In genomic region chr10:73485320-73485719, GRCh38 we compare ENCODE assay signal across 19 cellular contexts. TPM values are rescaled to one million over a fixed set of nuclear protein-coding genes. Genes with fewer than 3 reads are reported as not detected.
DNase-seq lines count a peak whose midpoint lies in the region; ATAC-seq and TF ChIP-seq lines count a peak whose summit lies in the region.
"Had no signal": no experiment of that assay in that cellular context is flagged by ENCODE, and none has a peak within 500 bp of the region (broad histone marks: within the 10 kb centered on the region; RNA-seq: fewer than 3 reads in every experiment).

No MANE protein-coding gene starts in this region.

- no peak overlapping the region for H3K4me2 ChIP-seq in SK-N-SH

- H3K4me1 ChIP-seq in SK-N-SH (ENCODE audit: control insufficient read depth in 1 of 2, insufficient read depth in 2 of 2, low read depth in 1 of 2, low read length in 1 of 2): peaks cover 0 to 10% of the 10 kb centered on the region in 2 experiments; a peak in 1 of 4 replicates

- no peak overlapping the region for H2AFZ ChIP-seq in SK-N-SH (ENCODE audit: low read depth)

- TF ChIP-seq EP300 in SK-N-SH (IDR thresholded peaks at IDR 0.05; ENCODE audit: borderline replicate concordance in 1 of 2, low read depth in 1 of 2, low read length in 1 of 2): no peak

- WGBS in SK-N-SH (ENCODE audit: low lambda C conversion rate): 0% methylated on average over 1 of the region's 1 CpG

- no peak overlapping the region for H3K4me3 ChIP-seq in SK-N-SH (ENCODE audit: low read depth in 2 of 2, low read length in 1 of 2)
- no peak overlapping the region for H3K4me3 ChIP-seq in MG63

- H3K9me2 ChIP-seq in SK-N-SH: no peaks in the 10 kb centered on the region

- no peak overlapping the region for H3K9ac ChIP-seq in SK-N-SH

- H3K27ac Mint-ChIP-seq in activated T-helper 2 cell treated with anti-CD3 and anti-CD28 coated beads, Interferon-gamma antibody, Interleukin-2, Interleukin-4, amounts not matched to agents 10 μg/mL and 5 μg/mL and 100 μg/mL, durations not matched to agents 14 hours and 24 hours and 36 hours: no peak overlapping the region
- H3K27ac Mint-ChIP-seq: B cell, T-cell had no signal

- H3K9me3 ChIP-seq in SK-N-SH (no peaks in the 10 kb centered on the region), MG63 (no peaks in the 10 kb centered on the region)

- DNase-seq in SK-N-SH (peak; percentile 22), LHCN-M2 (ENCODE audit: low read depth) (peak; percentile 29), cerebellum (ENCODE audit: low spot score) (peak; percentile 17), SHP77 treated with DMSO at 0.1 percent for 48 hours (lab: John Stamatoyannopoulos, UW) (no peak), MG63 (no peak)
- DNase-seq in activated T-helper 2 cell treated with anti-CD3 and anti-CD28 coated beads, Interferon-gamma antibody, Interleukin-2, Interleukin-4, amounts not matched to agents 10 μg/mL and 5 μg/mL and 100 μg/mL, durations not matched to agents 14 hours and 24 hours and 36 hours (ENCODE audit: low spot score): no peak
- DNase-seq: EL, GF-D8, NCI-H1092 treated with DMSO at 0.1 percent for 48 hours, NCI-H1436 treated with DMSO at 0.1 percent for 48 hours, NCI-H1930, NCI-H2171, NCI-H345, NCI-H774, SIG-M5, T-cell had no signal

- H3K27ac ChIP-seq in SK-N-SH (ENCODE audit: low read depth in 2 of 2, low read length in 1 of 2): no peak overlapping the region

- H3K27me3 ChIP-seq in SK-N-SH (ENCODE audit: insufficient read depth) (no peaks in the 10 kb centered on the region), MG63 (no peaks in the 10 kb centered on the region)

- ATAC-seq in SK-N-SH treated with all-trans-retinoic acid at 6 μM for 48 hours: no peak; the same call in 1 of the 3 replicates
- ATAC-seq: T-cell had no signal

- peaks cover 3% of the 10 kb centered on the region for H3K9me3 Mint-ChIP-seq in activated T-helper 2 cell treated with anti-CD3 and anti-CD28 coated beads, Interferon-gamma antibody, Interleukin-2, Interleukin-4, amounts not matched to agents 10 μg/mL and 5 μg/mL and 100 μg/mL, durations not matched to agents 14 hours and 24 hours and 36 hours
- H3K9me3 Mint-ChIP-seq: T-cell had no signal

- H3K4me1 Mint-ChIP-seq in activated T-helper 2 cell treated with anti-CD3 and anti-CD28 coated beads, Interferon-gamma antibody, Interleukin-2, Interleukin-4, amounts not matched to agents 10 μg/mL and 5 μg/mL and 100 μg/mL, durations not matched to agents 14 hours and 24 hours and 36 hours (ENCODE audit: low read depth): peaks cover 26% of the 10 kb centered on the region

- no peak for TF ChIP-seq CTCF in SK-N-SH (IDR thresholded peaks at IDR 0.05)

- peaks cover 98% of the 10 kb centered on the region for H3K79me2 ChIP-seq in SK-N-SH (ENCODE audit: insufficient read depth)

- no peaks in the 10 kb centered on the region for H3K27me3 Mint-ChIP-seq in activated T-helper 2 cell treated with anti-CD3 and anti-CD28 coated beads, Interferon-gamma antibody, Interleukin-2, Interleukin-4, amounts not matched to agents 10 μg/mL and 5 μg/mL and 100 μg/mL, durations not matched to agents 14 hours and 24 hours and 36 hours (ENCODE audit: low read depth)
- H3K27me3 Mint-ChIP-seq: B cell, T-cell had no signal

- no peaks in the 10 kb centered on the region; the same call in 1 of the 2 replicates for H4K20me1 ChIP-seq in SK-N-SH (ENCODE audit: insufficient read depth)

- intact Hi-C loops in activated T-helper 2 cell treated with anti-CD3 and anti-CD28 coated beads, Interferon-gamma antibody, Interleukin-2, Interleukin-4, amounts not matched to agents 10 μg/mL and 5 μg/mL and 100 μg/mL, durations not matched to agents 14 hours and 24 hours and 36 hours (cut with micrococcal nuclease): no loop called here

- no peak for TF ChIP-seq RAD21 in SK-N-SH (IDR thresholded peaks at IDR 0.05; ENCODE audit: low read length)

- peaks cover 13% of the 10 kb centered on the region for H3F3A ChIP-seq in SK-N-SH (replicated peaks; ENCODE audit: insufficient read depth)

- POLR2A ChIA-PET in SK-N-SH (lab: Yijun Ruan, JAX): interaction anchor here (0.8 kb wide), 1 partner anchor 11 kb away, joined by 3 read pairs; no protein-coding TSS in a partner anchor

- H3K36me3 ChIP-seq in SK-N-SH (replicated peaks in 1 of 2; ENCODE audit: control insufficient read depth in 1 of 2, insufficient read depth in 2 of 2, low read length in 1 of 2) (peaks cover 0 to 25% of the 10 kb centered on the region in 2 experiments), MG63 (peaks cover 15% of the 10 kb centered on the region)

- H3K36me3 Mint-ChIP-seq in activated T-helper 2 cell treated with anti-CD3 and anti-CD28 coated beads, Interferon-gamma antibody, Interleukin-2, Interleukin-4, amounts not matched to agents 10 μg/mL and 5 μg/mL and 100 μg/mL, durations not matched to agents 14 hours and 24 hours and 36 hours (ENCODE audit: low read depth): peaks cover 49% of the 10 kb centered on the region

- no peak overlapping the region for H3K4me3 Mint-ChIP-seq in activated T-helper 2 cell treated with anti-CD3 and anti-CD28 coated beads, Interferon-gamma antibody, Interleukin-2, Interleukin-4, amounts not matched to agents 10 μg/mL and 5 μg/mL and 100 μg/mL, durations not matched to agents 14 hours and 24 hours and 36 hours (ENCODE audit: low read depth)
- H3K4me3 Mint-ChIP-seq: B cell, CD14-positive monocyte, T-cell had no signal

- CTCF ChIA-PET in SK-N-SH (lab: Yijun Ruan, JAX): interaction anchor here (0.7 kb wide), 1 partner anchor 363 kb away, joined by 3 read pairs; no protein-coding TSS in a partner anchor

TF ChIP-seq in SK-N-SH, 30 proteins besides CTCF, POLR2A, EP300 and RAD21 (continues in another document):
- no peak for TF ChIP-seq FOSL2 (IDR thresholded peaks at IDR 0.05; ENCODE audit: borderline replicate concordance, low read depth)
- TF ChIP-seq RFX5 (IDR thresholded peaks at IDR 0.05; ENCODE audit: low read length): no peak
- no peak for TF ChIP-seq USF1 (IDR thresholded peaks at IDR 0.05; ENCODE audit: borderline replicate concordance, low read depth)
- TF ChIP-seq MXI1 (IDR thresholded peaks at IDR 0.05; ENCODE audit: low read depth, low read length): no peak

TF ChIP-seq in SK-N-SH treated with all-trans-retinoic acid at 6 μM for 48 hours, 23 proteins besides CTCF, POLR2A, EP300 and RAD21:
- TF ChIP-seq TCF4 (CRISPR knock-in tag; IDR thresholded peaks at IDR 0.05; ENCODE audit: borderline replicate concordance): no peak
- TF ChIP-seq ZNF8 (CRISPR knock-in tag; IDR thresholded peaks at IDR 0.05): no peak
- TF ChIP-seq BACH2 (CRISPR knock-in tag; IDR thresholded peaks at IDR 0.05; ENCODE audit: borderline replicate concordance): no peak

RNA-seq across cellular contexts. Expression of gene PPP3CB, which starts 10.5 kb away (rescaled TPM):
- 14.5 and 18.4 TPM in 2 replicates for polyA plus RNA-seq in SK-N-SH (2012; rRNA removed)
- 22.6 and 25.8 TPM in 2 replicates for polyA plus RNA-seq in SK-N-SH (2012; cell fraction: cytosol; rRNA removed)
- 12.3 and 20.0 TPM in 2 replicates for polyA plus RNA-seq in SK-N-SH (2012; cell fraction: nucleus; rRNA removed)
- total RNA-seq in LHCN-M2 (2014; rRNA removed): 23.3 and 35.7 TPM in 2 replicates
- polyA plus RNA-seq in LHCN-M2 (2012): 36.5 TPM
- total RNA-seq in cerebellum: 90.7 TPM
- total RNA-seq in MG63 (2014; rRNA removed; shearing (Covaris generic); ENCODE audit: low replicate concordance): 5.9 and 14.5 TPM in 2 replicates
- total RNA-seq in activated T-helper 2 cell treated with anti-CD3 and anti-CD28 coated beads, Interferon-gamma antibody, Interleukin-2, Interleukin-4, amounts not matched to agents 10 μg/mL and 5 μg/mL and 100 μg/mL, durations not matched to agents 14 hours and 24 hours and 36 hours: 45.4 and 46.0 TPM in 2 replicates

RNA-seq across cellular contexts. Expression of gene MSS51, which starts 52.0 kb away (rescaled TPM):
- polyA plus RNA-seq in SK-N-SH (2012; rRNA removed): 0.95 and 1.8 TPM in 2 replicates
- polyA plus RNA-seq in SK-N-SH (2012; cell fraction: cytosol; rRNA removed): 0.35 and 0.37 TPM in 2 replicates
- 9.0 and 11.7 TPM in 2 replicates for polyA plus RNA-seq in SK-N-SH (2012; cell fraction: nucleus; rRNA removed)
- total RNA-seq in LHCN-M2 (2014; rRNA removed) (1.4 and 2.5 TPM in 2 replicates), cerebellum (6.5 TPM)
- polyA plus RNA-seq in LHCN-M2 (2012): 0.44 TPM
- total RNA-seq in MG63 (2014; rRNA removed; shearing (Covaris generic); ENCODE audit: low replicate concordance): 0.10 and 2.4 TPM in 2 replicates
- total RNA-seq in activated T-helper 2 cell treated with anti-CD3 and anti-CD28 coated beads, Interferon-gamma antibody, Interleukin-2, Interleukin-4, amounts not matched to agents 10 μg/mL and 5 μg/mL and 100 μg/mL, durations not matched to agents 14 hours and 24 hours and 36 hours: 2.6 and 3.3 TPM in 2 replicates
- polyA plus RNA-seq: CD14-positive monocyte had no signal

Comparison
In these comparisons a context has a peak if more than half of its experiments do, and no peak if none do; other contexts are left out.
1. DNase-seq: peak in SK-N-SH (single experiment), LHCN-M2 (single experiment) and cerebellum (single experiment); none in SHP77 treated with DMSO at 0.1 percent for 48 hours (single experiment), MG63 (single experiment) and activated T-helper 2 cell treated with anti-CD3 and anti-CD28 coated beads, Interferon-gamma antibody, Interleukin-2, Interleukin-4, amounts not matched to agents 10 μg/mL and 5 μg/mL and 100 μg/mL, durations not matched to agents 14 hours and 24 hours and 36 hours (single experiment).